Comparison of ENCODE assay signal across 25 cellular contexts in the genomic region with DNA sequence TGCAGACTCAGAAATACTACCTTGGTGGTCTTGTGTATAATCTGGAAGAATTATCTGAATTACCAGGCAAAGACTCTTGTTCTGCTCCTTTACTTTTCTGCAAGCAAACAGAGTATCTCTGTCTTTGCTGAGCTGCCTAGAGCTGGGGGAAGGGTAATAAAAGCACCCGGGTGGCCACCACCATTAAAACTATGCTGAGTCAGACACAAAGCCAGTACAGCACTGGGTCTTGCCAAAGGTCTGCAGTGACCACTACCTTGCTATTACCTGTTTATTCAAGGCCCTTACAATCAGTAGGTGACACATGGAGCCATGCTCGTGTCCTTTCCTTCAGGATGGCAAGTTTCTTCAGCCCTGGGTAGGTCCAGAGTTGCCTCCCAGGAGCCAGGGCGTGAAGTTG.
"Had no signal": no experiment of that assay in that cellular context is flagged by ENCODE, and none has a peak within 500 bp of the region (broad histone marks: within the 10 kb centered on the region; RNA-seq: fewer than 3 reads in every experiment).

No MANE protein-coding gene starts in this region.

- DNase-seq: hypothalamus; islet precursor cell; left ventricle myocardium inferior; midbrain; mucosa of descending colon; naive thymus-derived CD4-positive, alpha-beta T cell; ovary; retina; right cardiac atrium; sigmoid colon; small intestine; spleen; stimulated activated CD4-positive, alpha-beta T cell treated with anti-CD3 and anti-CD28 coated beads, Interleukin-1b, Interleukin-23, amount 100 ng/mL, for 48 hours; stimulated activated CD4-positive, alpha-beta T cell treated with anti-CD3 and anti-CD28 coated beads, Interleukin-2, amount 100 ng/mL, for 48 hours; stimulated activated CD4-positive, alpha-beta T cell treated with anti-CD3 and anti-CD28 coated beads, Interleukin-4, amount 100 ng/mL, for 4 hours; stimulated activated CD8-positive, alpha-beta memory T cell treated with anti-CD3 and anti-CD28 coated beads, Interleukin-4, amount 100 ng/mL, for 48 hours; stimulated activated naive CD4-positive, alpha-beta T cell treated with Interleukin-2 at 50 U/mL for 16 hours; stimulated activated naive CD8-positive, alpha-beta T cell treated with anti-CD3 and anti-CD28 coated beads, Interleukin-15, amount 100 ng/mL, for 72 hours; substantia nigra; uterus had no signal

- FAIRE-seq: small intestine had no signal

- H3K9me3 ChIP-seq: ovary, prostate gland, sigmoid colon, uterus had no signal

- H3K27me3 ChIP-seq: ovary, sigmoid colon, spleen, tibial nerve, uterus had no signal

- H3K4me1 ChIP-seq: left ventricle myocardium inferior, prostate gland, sigmoid colon, spleen, tibial nerve, uterus had no signal

- H3K4me3 ChIP-seq: left ventricle myocardium inferior, lung, mucosa of descending colon, ovary, prostate gland, sigmoid colon, spleen, tibial nerve, uterus had no signal

- H3K36me3 ChIP-seq: left ventricle myocardium inferior, ovary, prostate gland, sigmoid colon, spleen, tibial nerve, uterus had no signal

- H3K27ac ChIP-seq: left ventricle myocardium inferior, ovary, prostate gland, sigmoid colon, spleen, tibial nerve, uterus had no signal

- ATAC-seq: mucosa of descending colon; naive thymus-derived CD4-positive, alpha-beta T cell; natural killer cell treated with Interleukin-12 subunit alpha and Interleukin-12 subunit beta and Interleukin-15 and Interleukin-18, amount 100 ng/mL, for 72 hours; stimulated activated memory B cell treated with anti-CD40 and anti-IgM and Interleukin-4, amounts not matched to agents 10 μg/mL and 1 μg/mL and 100 μg/mL, for 72 hours; stimulated activated naive CD8-positive, alpha-beta T cell treated with anti-CD3 and anti-CD28 coated beads, Interleukin-15, amount 100 ng/mL, for 72 hours had no signal
